ENCODE assay signal across 1 cellular context in the genomic region with DNA sequence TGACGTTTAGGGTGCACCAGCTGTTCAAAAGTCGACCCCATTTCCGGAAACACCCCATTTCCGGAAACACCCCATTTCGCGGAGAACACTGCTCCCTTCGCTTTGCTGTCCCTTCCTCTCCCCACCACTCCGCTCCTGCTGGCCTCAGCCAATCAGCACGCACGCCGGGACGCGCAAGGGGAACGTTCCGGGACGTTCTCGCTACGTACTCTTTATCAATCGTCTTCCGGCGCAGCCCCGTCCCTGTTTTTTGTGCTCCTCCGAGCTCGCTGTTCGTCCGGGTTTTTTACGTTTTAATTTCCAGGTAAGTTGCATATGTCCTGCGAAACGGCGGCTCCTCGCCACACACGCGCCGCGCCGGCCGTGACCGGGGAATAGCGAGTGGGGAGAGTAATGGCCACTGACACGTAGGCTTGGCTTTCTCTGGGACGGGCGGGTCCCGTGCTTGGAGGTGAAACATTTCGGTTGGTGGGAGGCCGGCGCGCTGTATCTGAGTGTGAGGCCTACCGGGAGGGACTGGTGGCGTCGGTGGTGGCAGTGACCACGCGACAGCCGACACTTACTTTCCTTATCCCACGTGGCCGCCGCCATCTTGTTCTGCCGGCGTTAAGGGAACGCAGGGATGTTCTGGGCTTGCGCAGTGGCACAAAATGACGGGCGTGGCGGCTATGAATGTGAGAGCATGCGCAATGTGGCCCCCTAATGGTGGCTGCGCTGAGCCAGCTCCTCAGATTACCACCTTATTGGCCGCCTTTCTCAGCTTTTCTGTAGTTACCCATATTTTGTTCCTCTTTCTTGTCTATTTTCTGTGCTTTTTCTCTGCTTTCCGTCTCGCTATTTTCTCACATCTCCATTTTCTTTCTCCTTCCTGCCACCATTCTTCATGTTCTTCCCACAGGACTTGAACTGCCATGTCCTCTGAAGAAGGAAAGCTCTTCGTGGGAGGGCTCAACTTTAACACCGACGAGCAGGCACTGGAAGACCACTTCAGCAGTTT.
TF ChIP-seq lines count a peak whose summit lies in the region.

TSS of gene RBM3 (plus strand) at position 215 of the 997 bp plus-strand sequence. CDS start at position 912, 697 bp downstream.

TF ChIP-seq in HepG2, 621 proteins besides CTCF, POLR2A, EP300 and RAD21 (continued from another document):
- TF ChIP-seq ZNF276 (CRISPR knock-in tag; IDR thresholded peaks at IDR 0.05; ENCODE audit: low read depth) (no peak), RFX1 (IDR thresholded peaks at IDR 0.05) (no peak), ZNF446 (CRISPR knock-in tag; IDR thresholded peaks at IDR 0.05) (no peak), ZMYM4 (CRISPR knock-in tag; IDR thresholded peaks at IDR 0.05) (0 out of 2 replicates have a peak, but pooled peaks have one; percentile 45), ZNF564 (CRISPR knock-in tag; IDR thresholded peaks at IDR 0.05) (no peak), MTF1 (CRISPR knock-in tag; IDR thresholded peaks at IDR 0.05) (no peak), MXD1 (CRISPR knock-in tag; IDR thresholded peaks at IDR 0.05) (peak; percentile 87), ZNF263 (CRISPR knock-in tag; IDR thresholded peaks at IDR 0.05) (no peak), ZNF3 (CRISPR knock-in tag; IDR thresholded peaks at IDR 0.05) (no peak), KDM5A (IDR thresholded peaks at IDR 0.05; ENCODE audit: borderline replicate concordance, low read length) (peak; percentile 62; the same call in 1 of the 2 replicates), ZNF781 (CRISPR knock-in tag; IDR thresholded peaks at IDR 0.05; ENCODE audit: borderline replicate concordance, not compliant biosample characterization) (no peak), ZNF589 (CRISPR knock-in tag; conservative IDR thresholded peaks at IDR 0.05) (no peak), YEATS4 (CRISPR knock-in tag; IDR thresholded peaks at IDR 0.05; ENCODE audit: borderline replicate concordance) (peak; percentile 98), TFAP4 (IDR thresholded peaks at IDR 0.05; ENCODE audit: borderline replicate concordance, low read depth) (peak; percentile 95), XBP1 (CRISPR knock-in tag; IDR thresholded peaks at IDR 0.05) (no peak), BHLHE40 (IDR thresholded peaks at IDR 0.05; ENCODE audit: low read length) (no peak)
- TF ChIP-seq, protein P1, sequence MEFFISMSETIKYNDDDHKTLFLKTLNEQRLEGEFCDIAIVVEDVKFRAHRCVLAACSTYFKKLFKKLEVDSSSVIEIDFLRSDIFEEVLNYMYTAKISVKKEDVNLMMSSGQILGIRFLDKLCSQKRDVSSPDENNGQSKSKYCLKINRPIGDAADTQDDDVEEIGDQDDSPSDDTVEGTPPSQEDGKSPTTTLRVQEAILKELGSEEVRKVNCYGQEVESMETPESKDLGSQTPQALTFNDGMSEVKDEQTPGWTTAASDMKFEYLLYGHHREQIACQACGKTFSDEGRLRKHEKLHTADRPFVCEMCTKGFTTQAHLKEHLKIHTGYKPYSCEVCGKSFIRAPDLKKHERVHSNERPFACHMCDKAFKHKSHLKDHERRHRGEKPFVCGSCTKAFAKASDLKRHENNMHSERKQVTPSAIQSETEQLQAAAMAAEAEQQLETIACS (CRISPR knock-in tag; IDR thresholded peaks at IDR 0.05), result no peak
